In the genomic region with DNA sequence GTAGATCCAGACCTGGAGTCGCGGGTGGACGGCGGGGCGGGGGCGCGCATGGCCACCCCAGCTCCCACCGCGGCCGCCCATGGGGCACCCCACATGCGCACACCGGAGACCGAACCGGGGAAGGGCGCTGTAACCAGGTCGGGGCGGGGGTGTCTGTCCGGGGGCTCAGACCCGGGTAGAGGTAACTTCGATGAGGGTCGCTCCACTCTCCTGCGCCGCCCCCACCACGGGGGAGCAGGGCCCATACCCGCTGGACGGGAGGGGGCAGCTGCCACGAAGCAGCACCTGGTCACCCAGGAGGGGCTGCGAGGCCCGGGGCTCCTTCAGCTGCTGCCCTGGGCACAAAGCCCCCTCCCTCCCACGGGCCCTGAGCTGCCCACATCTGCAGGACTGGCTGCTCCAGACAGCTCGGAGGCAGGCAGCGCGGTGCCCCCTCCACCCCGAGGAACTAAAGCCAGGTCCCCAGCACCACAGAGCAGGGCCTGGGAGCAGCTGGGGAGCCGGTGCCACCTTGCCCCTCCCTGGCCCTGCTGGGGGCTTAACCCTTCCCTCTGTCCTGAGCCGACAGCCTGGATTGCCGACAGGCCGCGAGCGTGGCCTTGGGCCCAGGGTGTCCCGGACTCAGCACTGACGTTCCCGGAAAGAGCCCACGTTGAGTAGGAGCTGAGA, we compare ENCODE assay signal across 10 cellular contexts. TPM values are rescaled to one million over a fixed set of nuclear protein-coding genes. Genes with fewer than 3 reads are reported as not detected.
DNase-seq lines count a peak whose midpoint lies in the region; ATAC-seq, FAIRE-seq and TF ChIP-seq lines count a peak whose summit lies in the region.
"Not testable (repeated sequence)": the region's sequence is repeated elsewhere in the genome, so short reads cannot be mapped to it uniquely, and the experiment has no call there.
"Had no signal": no experiment of that assay in that cellular context is flagged by ENCODE, and none has a peak within 500 bp of the region (broad histone marks: within the 10 kb centered on the region; RNA-seq: fewer than 3 reads in every experiment).

No MANE protein-coding gene starts in this region.

- peak overlapping the region; percentile 59 for H3K27ac Mint-ChIP-seq in activated naive CD4-positive, alpha-beta T cell treated with anti-CD3 and anti-CD28 coated beads, Interleukin-2, amount 50 U/mL, for 24 hours

- H3K4me3 ChIP-seq in GM12864 (ENCODE audit: low read depth, low read length), result peak overlapping the region; percentile 56
- peak overlapping the region; percentile 73 for H3K4me3 ChIP-seq in epithelial cell of esophagus (ENCODE audit: low read length)
- H3K4me3 ChIP-seq in HepG2 (replicated peaks in 1 of 3; ENCODE audit: insufficient read depth in 1 of 3, low read depth in 2 of 3, low read length in 3 of 3), result peak overlapping the region in 2 of 3 experiments; percentile 83 to 85; a peak in 3 of 6 replicates
- not testable (repeated sequence) for H3K4me3 ChIP-seq in trophoblast cell (ENCODE audit: low read depth, low read length)
- H3K4me3 ChIP-seq in tibial nerve, result peak overlapping the region; percentile 40 to 86 (median 74)

- peaks cover 42% of the 10 kb centered on the region for H3K4me1 Mint-ChIP-seq in activated naive CD4-positive, alpha-beta T cell treated with anti-CD3 and anti-CD28 coated beads, Interleukin-2, amount 50 U/mL, for 24 hours

- H3K9me3 Mint-ChIP-seq in activated naive CD4-positive, alpha-beta T cell treated with anti-CD3 and anti-CD28 coated beads, Interleukin-2, amount 50 U/mL, for 24 hours, result not testable (repeated sequence)

- H3K4ac ChIP-seq in trophoblast cell (ENCODE audit: low read depth, low read length), result not testable (repeated sequence)

- peak overlapping the region; percentile 42 for H3K14ac ChIP-seq in trophoblast cell (ENCODE audit: low read length)

- not testable (repeated sequence) for H3K27me3 ChIP-seq in HepG2 (ENCODE audit: control insufficient read depth in 1 of 2, insufficient read depth in 2 of 2, low read length in 2 of 2); trophoblast cell (ENCODE audit: insufficient read depth, low read length); tibial nerve

- TF ChIP-seq POLR2A in HepG2 (IDR thresholded peaks at IDR 0.05; ENCODE audit: insufficient read depth in 1 of 2, low read depth in 2 of 2, low read length in 2 of 2); tibial nerve (IDR thresholded peaks at IDR 0.05): not testable (repeated sequence)

- H3K18ac ChIP-seq in trophoblast cell (ENCODE audit: low read length), result not testable (repeated sequence)

- peak overlapping the region; percentile 81 for H3K4me2 ChIP-seq in HepG2 (ENCODE audit: low read depth, low read length)
- peak overlapping the region; percentile 69 for H3K4me2 ChIP-seq in trophoblast cell (ENCODE audit: low read length)

- H3K9ac ChIP-seq in HepG2 (ENCODE audit: insufficient read depth, low read depth, low read length), result peak overlapping the region; percentile 77
- H3K9ac ChIP-seq in trophoblast cell (ENCODE audit: low read length), result not testable (repeated sequence)

- not testable (repeated sequence) for H4K12ac ChIP-seq in trophoblast cell (ENCODE audit: low read depth, low read length)

- H2BK12ac ChIP-seq in trophoblast cell (ENCODE audit: low read length), result not testable (repeated sequence)

- in situ Hi-C loops in HepG2 (cut with HindIII; ENCODE audit: extremely low pct_ligation_motif_present, low pct_unique_long_range_greater_than_20kb), result not testable (repeated sequence)

- TF ChIP-seq EP300 in HepG2 (IDR thresholded peaks at IDR 0.05; ENCODE audit: low read depth in 2 of 2, low read length in 2 of 2); HepG2 (CRISPR knock-in tag; IDR thresholded peaks at IDR 0.05; ENCODE audit: borderline replicate concordance); tibial nerve (IDR thresholded peaks at IDR 0.05): not testable (repeated sequence)

- H3K27ac ChIP-seq in RWPE1, result peak overlapping the region; percentile 96
- H3K27ac ChIP-seq in HepG2 (ENCODE audit: extremely low read length, insufficient read depth, low read length); trophoblast cell (ENCODE audit: low read depth, low read length): not testable (repeated sequence)
- peak overlapping the region; percentile 88 to 98 (median 91) for H3K27ac ChIP-seq in tibial nerve

- not testable (repeated sequence) for FAIRE-seq in HepG2 (lab: Jason Lieb, UNC)

- POLR2A ChIA-PET in RWPE1 (lab: Yijun Ruan, JAX; ENCODE audit: low non-redundant PET), result not testable (repeated sequence)
- POLR2A ChIA-PET in HepG2 (lab: Yijun Ruan, JAX), result interaction anchor here (1.1 to 1.9 kb wide), 4 partner anchors 10 to 37 kb away, joined by 4 to 11 read pairs (median 6); a partner anchor contains a TSS

- ATAC-seq in HG02798 (IDR thresholded peaks at IDR 0.05; ENCODE audit: poor library complexity, unreplicated experiment) (peak; percentile 14), HepG2 (peak; percentile 59)

- TF ChIP-seq CTCF in GM12864 (IDR thresholded peaks at IDR 0.05; ENCODE audit: low read depth, low read length, missing control alignments); RWPE1 (conservative IDR thresholded peaks at IDR 0.05; ENCODE audit: low read depth); epithelial cell of esophagus (IDR thresholded peaks at IDR 0.05; ENCODE audit: insufficient read depth, low read depth, low read length, missing control alignments); HepG2 (CRISPR knock-in tag; IDR thresholded peaks at IDR 0.05); tibial nerve (IDR thresholded peaks at IDR 0.05): not testable (repeated sequence)

- TF ChIP-seq RAD21 in HepG2 (CRISPR knock-in tag; IDR thresholded peaks at IDR 0.05), result not testable (repeated sequence)

- H3K79me2 ChIP-seq in HepG2 (ENCODE audit: insufficient read depth, low read length); trophoblast cell (ENCODE audit: control insufficient read depth, insufficient read depth, low read length, poor library complexity): not testable (repeated sequence)

- not testable (repeated sequence) for H3K27me3 Mint-ChIP-seq in activated naive CD4-positive, alpha-beta T cell treated with anti-CD3 and anti-CD28 coated beads, Interleukin-2, amount 50 U/mL, for 24 hours

- H3K4me3 Mint-ChIP-seq in activated naive CD4-positive, alpha-beta T cell treated with anti-CD3 and anti-CD28 coated beads, Interleukin-2, amount 50 U/mL, for 24 hours, result peak overlapping the region; percentile 90

- CTCF ChIA-PET in RWPE1 (lab: Yijun Ruan, JAX), result interaction anchor here (0.6 kb wide), 1 partner anchor 14 kb away, joined by 4 read pairs; no protein-coding TSS in a partner anchor
- CTCF ChIA-PET in HepG2 (lab: Yijun Ruan, JAX; ENCODE audit: low intra/inter-chr PET ratio, low total read pairs), result not testable (repeated sequence)

- H3K4me1 ChIP-seq in HepG2 (ENCODE audit: insufficient read depth, low read length), result peaks cover 45% of the 10 kb centered on the region
- peaks cover 13 to 14% of the 10 kb centered on the region in 2 experiments for H3K4me1 ChIP-seq in trophoblast cell (ENCODE audit: control insufficient read depth in 1 of 2, insufficient read depth in 2 of 2, low read length in 2 of 2)
- H3K4me1 ChIP-seq in tibial nerve, result peaks cover 0 to 41% (median 20%) of the 10 kb centered on the region in 4 donors

- H3K79me1 ChIP-seq in trophoblast cell (ENCODE audit: low read length), result not testable (repeated sequence)

- TSS peak; percentile 73 for BruUV-seq in HepG2 (replicated peaks; lab: Mats Ljungman, UMichigan)

- H4K8ac ChIP-seq in trophoblast cell (ENCODE audit: low read depth, low read length), result peak overlapping the region; percentile 43

- not testable (repeated sequence) for H2AK5ac ChIP-seq in trophoblast cell (ENCODE audit: low read length)

- peak overlapping the region; percentile 66 for H4K91ac ChIP-seq in trophoblast cell (ENCODE audit: low read depth, low read length)

- not testable (repeated sequence) for H3K36me3 Mint-ChIP-seq in activated naive CD4-positive, alpha-beta T cell treated with anti-CD3 and anti-CD28 coated beads, Interleukin-2, amount 50 U/mL, for 24 hours

- intact Hi-C loops in HepG2 (cut with micrococcal nuclease; ENCODE audit: unreplicated experiment), result not testable (repeated sequence)

- DNase-seq in GM12864 (ENCODE audit: low read depth); RWPE1 (ENCODE audit: low spot score); epithelial cell of esophagus (ENCODE audit: low read depth); HepG2 (ENCODE audit: low spot score); trophoblast cell; tibial nerve (ENCODE audit: low spot score in 2 of 2): not testable (repeated sequence)

- not testable (repeated sequence) for H4K20me1 ChIP-seq in HepG2 (ENCODE audit: insufficient read depth, low read length)

- not testable (repeated sequence) for H2BK5ac ChIP-seq in trophoblast cell (ENCODE audit: low read depth, low read length, poor library complexity)

- H2BK120ac ChIP-seq in trophoblast cell (ENCODE audit: insufficient read depth, low read length, poor library complexity), result peak overlapping the region; percentile 56

- not testable (repeated sequence) for H2AFZ ChIP-seq in HepG2 (ENCODE audit: low read length); trophoblast cell (ENCODE audit: insufficient read depth, low read length, poor library complexity)

- H3K9me3 ChIP-seq in HepG2 (ENCODE audit: low read length); trophoblast cell (ENCODE audit: insufficient read depth, low read depth, low read length); tibial nerve: not testable (repeated sequence)

- not testable (repeated sequence) for H3K36me3 ChIP-seq in HepG2 (replicated peaks in 1 of 2; ENCODE audit: control insufficient read depth in 1 of 2, insufficient read depth in 2 of 2, low read length in 2 of 2); trophoblast cell (ENCODE audit: control insufficient read depth in 1 of 2, insufficient read depth in 2 of 2, low read length in 2 of 2); tibial nerve

- not testable (repeated sequence) for H3K23ac ChIP-seq in trophoblast cell (ENCODE audit: low read length)

- WGBS in HepG2 (ENCODE audit: low lambda C conversion rate), result no CpG with 5 or more reads among the region's 44 CpGs
- no CpG with 5 or more reads among the region's 44 CpGs for WGBS in trophoblast cell (ENCODE audit: extremely low coverage, insufficient coverage, insufficient read length)
- WGBS in tibial nerve, 2 donors, result 0% methylated on average over 7 of the region's 44 CpGs; no CpG with 5 or more reads in 1 of the 2 donors

RNA-seq across cellular contexts. Expression of a gene that starts 1.7 kb away (rescaled TPM):
- 30.0 and 52.6 TPM in 2 replicates for total RNA-seq in HepG2 (2016; rRNA removed; fragmentation: Illumina TruSeq; extraction: Trizol)
- total RNA-seq in HepG2 (2016; cell fraction: cytosol; rRNA removed; fragmentation: Illumina TruSeq; extraction: Trizol; ENCODE audit: low read depth), result 16.1 and 19.2 TPM in 2 replicates
- total RNA-seq in HepG2 (2016; cell fraction: insoluble cytoplasmic fraction; rRNA removed; fragmentation: Illumina TruSeq; extraction: Trizol), result 27.9 and 45.1 TPM in 2 replicates
- total RNA-seq in HepG2 (2016; cell fraction: membrane; rRNA removed; fragmentation: Illumina TruSeq; extraction: Trizol), result 15.2 and 16.4 TPM in 2 replicates
- 36.7 and 42.1 TPM in 2 replicates for total RNA-seq in HepG2 (2016; cell fraction: nucleus; rRNA removed; fragmentation: Illumina TruSeq; extraction: Trizol)
- 163 and 182 TPM in 2 replicates for polyA plus RNA-seq in HepG2 (2011; rRNA removed)
- 316 and 459 TPM in 2 replicates for polyA plus RNA-seq in HepG2 (2011; cell fraction: cytosol; rRNA removed)
- polyA plus RNA-seq in HepG2 (2011; cell fraction: nucleus; rRNA removed), result 94.3 and 120 TPM in 2 replicates
- 183 and 441 TPM in 2 replicates for polyA plus RNA-seq in HepG2 (2012)
- 87.8 and 96.5 TPM in 2 replicates for polyA plus RNA-seq in HepG2 (2016; cell fraction: cytosol; fragmentation: Illumina TruSeq; extraction: Trizol; ENCODE audit: low read depth)
- polyA plus RNA-seq in HepG2 (2016; cell fraction: insoluble cytoplasmic fraction; fragmentation: Illumina TruSeq; extraction: Trizol; ENCODE audit: low read depth), result 109 and 136 TPM in 2 replicates
- 64.1 and 65.9 TPM in 2 replicates for polyA plus RNA-seq in HepG2 (2016; cell fraction: membrane; fragmentation: Illumina TruSeq; extraction: Trizol; ENCODE audit: low read depth)
- polyA plus RNA-seq in HepG2 (2016; cell fraction: nucleus; fragmentation: Illumina TruSeq; extraction: Trizol; ENCODE audit: insufficient read depth, low read depth), result 219 and 229 TPM in 2 replicates
- 405 and 668 TPM in 2 replicates for polyA minus RNA-seq in HepG2 (2011; rRNA and poly(A)+ RNA removed; ENCODE audit: low replicate concordance)
- 180 and 184 TPM in 2 replicates for polyA minus RNA-seq in HepG2 (2011; cell fraction: cytosol; rRNA and poly(A)+ RNA removed)
- polyA minus RNA-seq in HepG2 (2011; cell fraction: nucleus; rRNA and poly(A)+ RNA removed), result 31.3 and 46.7 TPM in 2 replicates
- 267 and 298 TPM in 2 replicates for polyA plus RNA-seq in trophoblast cell (2013)
- 100 to 1,000 TPM; 258 to 816 (median 325) TPM for total RNA-seq in tibial nerve

RNA-seq across cellular contexts. Expression of a gene that starts 5.1 kb away (rescaled TPM):
- 0.38 TPM in 1 of 2 replicates, not detected in the other for total RNA-seq in HepG2 (2016; rRNA removed; fragmentation: Illumina TruSeq; extraction: Trizol)
- total RNA-seq in HepG2 (2016; cell fraction: cytosol; rRNA removed; fragmentation: Illumina TruSeq; extraction: Trizol; ENCODE audit: low read depth), result not detected in 2 replicates
- total RNA-seq in HepG2 (2016; cell fraction: insoluble cytoplasmic fraction; rRNA removed; fragmentation: Illumina TruSeq; extraction: Trizol), result 0.24 TPM in 1 of 2 replicates, not detected in the other
- total RNA-seq in HepG2 (2016; cell fraction: membrane; rRNA removed; fragmentation: Illumina TruSeq; extraction: Trizol), result 0.34 TPM in 1 of 2 replicates, not detected in the other
- not detected in 2 replicates for total RNA-seq in HepG2 (2016; cell fraction: nucleus; rRNA removed; fragmentation: Illumina TruSeq; extraction: Trizol)
- polyA plus RNA-seq in HepG2 (2011; rRNA removed), result 11.1 and 18.7 TPM in 2 replicates
- polyA plus RNA-seq in HepG2 (2011; cell fraction: cytosol; rRNA removed), result 15.6 and 17.2 TPM in 2 replicates
- polyA plus RNA-seq in HepG2 (2011; cell fraction: nucleus; rRNA removed), result 4.5 and 6.7 TPM in 2 replicates
- polyA plus RNA-seq in HepG2 (2012), result 5.0 and 18.1 TPM in 2 replicates
- 0.40 and 0.62 TPM in 2 replicates for polyA plus RNA-seq in HepG2 (2016; cell fraction: cytosol; fragmentation: Illumina TruSeq; extraction: Trizol; ENCODE audit: low read depth)
- not detected in 2 replicates for polyA plus RNA-seq in HepG2 (2016; cell fraction: insoluble cytoplasmic fraction; fragmentation: Illumina TruSeq; extraction: Trizol; ENCODE audit: low read depth)
- polyA plus RNA-seq in HepG2 (2016; cell fraction: membrane; fragmentation: Illumina TruSeq; extraction: Trizol; ENCODE audit: low read depth), result 0.41 TPM in 1 of 2 replicates, not detected in the other
- polyA plus RNA-seq in HepG2 (2016; cell fraction: nucleus; fragmentation: Illumina TruSeq; extraction: Trizol; ENCODE audit: insufficient read depth, low read depth), result 0.85 and 1.3 TPM in 2 replicates
- polyA minus RNA-seq in HepG2 (2011; rRNA and poly(A)+ RNA removed; ENCODE audit: low replicate concordance), result 15.4 and 536 TPM in 2 replicates
- 4.5 and 5.8 TPM in 2 replicates for polyA minus RNA-seq in HepG2 (2011; cell fraction: cytosol; rRNA and poly(A)+ RNA removed)
- 1.5 and 2.7 TPM in 2 replicates for polyA minus RNA-seq in HepG2 (2011; cell fraction: nucleus; rRNA and poly(A)+ RNA removed)
- polyA plus RNA-seq in trophoblast cell (2013), result 84.5 and 88.4 TPM in 2 replicates
- 100 to 1,000 TPM; 216 to 431 (median 256) TPM for total RNA-seq in tibial nerve

RNA-seq across cellular contexts. Expression of a gene that starts 11.3 kb away (rescaled TPM):
- total RNA-seq in HepG2 (2016; rRNA removed; fragmentation: Illumina TruSeq; extraction: Trizol), result 10.4 and 13.8 TPM in 2 replicates
- 4.6 and 5.5 TPM in 2 replicates for total RNA-seq in HepG2 (2016; cell fraction: cytosol; rRNA removed; fragmentation: Illumina TruSeq; extraction: Trizol; ENCODE audit: low read depth)
- 11.6 and 12.1 TPM in 2 replicates for total RNA-seq in HepG2 (2016; cell fraction: insoluble cytoplasmic fraction; rRNA removed; fragmentation: Illumina TruSeq; extraction: Trizol)
- total RNA-seq in HepG2 (2016; cell fraction: membrane; rRNA removed; fragmentation: Illumina TruSeq; extraction: Trizol), result 5.2 and 7.6 TPM in 2 replicates
- total RNA-seq in HepG2 (2016; cell fraction: nucleus; rRNA removed; fragmentation: Illumina TruSeq; extraction: Trizol), result 6.0 and 9.0 TPM in 2 replicates
- 267 and 289 TPM in 2 replicates for polyA plus RNA-seq in HepG2 (2011; rRNA removed)
- 371 and 454 TPM in 2 replicates for polyA plus RNA-seq in HepG2 (2011; cell fraction: cytosol; rRNA removed)
- 88.0 and 115 TPM in 2 replicates for polyA plus RNA-seq in HepG2 (2011; cell fraction: nucleus; rRNA removed)
- 111 and 258 TPM in 2 replicates for polyA plus RNA-seq in HepG2 (2012)
- 23.4 and 27.5 TPM in 2 replicates for polyA plus RNA-seq in HepG2 (2016; cell fraction: cytosol; fragmentation: Illumina TruSeq; extraction: Trizol; ENCODE audit: low read depth)
- 52.2 and 56.6 TPM in 2 replicates for polyA plus RNA-seq in HepG2 (2016; cell fraction: insoluble cytoplasmic fraction; fragmentation: Illumina TruSeq; extraction: Trizol; ENCODE audit: low read depth)
- 26.5 and 30.4 TPM in 2 replicates for polyA plus RNA-seq in HepG2 (2016; cell fraction: membrane; fragmentation: Illumina TruSeq; extraction: Trizol; ENCODE audit: low read depth)
- 46.2 and 58.7 TPM in 2 replicates for polyA plus RNA-seq in HepG2 (2016; cell fraction: nucleus; fragmentation: Illumina TruSeq; extraction: Trizol; ENCODE audit: insufficient read depth, low read depth)
- 409 and 521 TPM in 2 replicates for polyA minus RNA-seq in HepG2 (2011; rRNA and poly(A)+ RNA removed; ENCODE audit: low replicate concordance)
- 52.0 and 52.6 TPM in 2 replicates for polyA minus RNA-seq in HepG2 (2011; cell fraction: cytosol; rRNA and poly(A)+ RNA removed)
- 21.9 and 27.4 TPM in 2 replicates for polyA minus RNA-seq in HepG2 (2011; cell fraction: nucleus; rRNA and poly(A)+ RNA removed)
- polyA plus RNA-seq in trophoblast cell (2013), result 165 and 166 TPM in 2 replicates
- total RNA-seq in tibial nerve, result 100 to 1,000 TPM; 258 to 624 (median 292) TPM

RNA-seq across cellular contexts. Expression of a gene that starts 19.6 kb away (rescaled TPM):
- not detected in 2 replicates for total RNA-seq in HepG2 (2016; rRNA removed; fragmentation: Illumina TruSeq; extraction: Trizol)
- total RNA-seq in HepG2 (2016; cell fraction: cytosol; rRNA removed; fragmentation: Illumina TruSeq; extraction: Trizol; ENCODE audit: low read depth), result not detected in 2 replicates
- not detected in 2 replicates for total RNA-seq in HepG2 (2016; cell fraction: insoluble cytoplasmic fraction; rRNA removed; fragmentation: Illumina TruSeq; extraction: Trizol)
- not detected in 2 replicates for total RNA-seq in HepG2 (2016; cell fraction: membrane; rRNA removed; fragmentation: Illumina TruSeq; extraction: Trizol)
- total RNA-seq in HepG2 (2016; cell fraction: nucleus; rRNA removed; fragmentation: Illumina TruSeq; extraction: Trizol), result not detected in 2 replicates
- not detected in 2 replicates for polyA plus RNA-seq in HepG2 (2011; rRNA removed)
- not detected in 2 replicates for polyA plus RNA-seq in HepG2 (2011; cell fraction: cytosol; rRNA removed)
- polyA plus RNA-seq in HepG2 (2011; cell fraction: nucleus; rRNA removed), result not detected in 2 replicates
- polyA plus RNA-seq in HepG2 (2012), result not detected in 2 replicates
- not detected in 2 replicates for polyA plus RNA-seq in HepG2 (2016; cell fraction: cytosol; fragmentation: Illumina TruSeq; extraction: Trizol; ENCODE audit: low read depth)
- polyA plus RNA-seq in HepG2 (2016; cell fraction: insoluble cytoplasmic fraction; fragmentation: Illumina TruSeq; extraction: Trizol; ENCODE audit: low read depth), result not detected in 2 replicates
- polyA plus RNA-seq in HepG2 (2016; cell fraction: membrane; fragmentation: Illumina TruSeq; extraction: Trizol; ENCODE audit: low read depth), result not detected in 2 replicates
- polyA plus RNA-seq in HepG2 (2016; cell fraction: nucleus; fragmentation: Illumina TruSeq; extraction: Trizol; ENCODE audit: insufficient read depth, low read depth), result not detected in 2 replicates
- polyA minus RNA-seq in HepG2 (2011; rRNA and poly(A)+ RNA removed; ENCODE audit: low replicate concordance), result not detected in 2 replicates
- not detected in 2 replicates for polyA minus RNA-seq in HepG2 (2011; cell fraction: cytosol; rRNA and poly(A)+ RNA removed)
- not detected in 2 replicates for polyA minus RNA-seq in HepG2 (2011; cell fraction: nucleus; rRNA and poly(A)+ RNA removed)
- not detected in 2 replicates for polyA plus RNA-seq in trophoblast cell (2013)
- total RNA-seq in tibial nerve, result not detected
- total RNA-seq: H4, mucosa of gallbladder had no signal

RNA-seq across cellular contexts. Expression of a gene that starts 30.0 kb away (rescaled TPM):
- total RNA-seq in HepG2 (2016; rRNA removed; fragmentation: Illumina TruSeq; extraction: Trizol) (1.5 and 5.9 TPM in 2 replicates), tibial nerve (100 to 1,000 TPM in 1 of 4 donors, 10 to 100 TPM in 3; 43.7 to 166 (median 55.6) TPM)
- 0.51 and 0.79 TPM in 2 replicates for total RNA-seq in HepG2 (2016; cell fraction: cytosol; rRNA removed; fragmentation: Illumina TruSeq; extraction: Trizol; ENCODE audit: low read depth)
- total RNA-seq in HepG2 (2016; cell fraction: insoluble cytoplasmic fraction; rRNA removed; fragmentation: Illumina TruSeq; extraction: Trizol), result 1.7 and 6.0 TPM in 2 replicates
- 0.96 and 1.2 TPM in 2 replicates for total RNA-seq in HepG2 (2016; cell fraction: membrane; rRNA removed; fragmentation: Illumina TruSeq; extraction: Trizol)
- 6.6 and 7.9 TPM in 2 replicates for total RNA-seq in HepG2 (2016; cell fraction: nucleus; rRNA removed; fragmentation: Illumina TruSeq; extraction: Trizol)
- polyA plus RNA-seq in HepG2 (2011; rRNA removed), result 14.8 and 17.4 TPM in 2 replicates
- 2.8 and 4.0 TPM in 2 replicates for polyA plus RNA-seq in HepG2 (2011; cell fraction: cytosol; rRNA removed)
- 254 and 355 TPM in 2 replicates for polyA plus RNA-seq in HepG2 (2011; cell fraction: nucleus; rRNA removed)
- polyA plus RNA-seq in HepG2 (2012), result 11.4 and 16.7 TPM in 2 replicates
- 0.29 and 0.37 TPM in 2 replicates for polyA plus RNA-seq in HepG2 (2016; cell fraction: cytosol; fragmentation: Illumina TruSeq; extraction: Trizol; ENCODE audit: low read depth)
- 1.6 and 2.4 TPM in 2 replicates for polyA plus RNA-seq in HepG2 (2016; cell fraction: insoluble cytoplasmic fraction; fragmentation: Illumina TruSeq; extraction: Trizol; ENCODE audit: low read depth)
- polyA plus RNA-seq in HepG2 (2016; cell fraction: membrane; fragmentation: Illumina TruSeq; extraction: Trizol; ENCODE audit: low read depth), result 0.88 and 1.1 TPM in 2 replicates
- polyA plus RNA-seq in HepG2 (2016; cell fraction: nucleus; fragmentation: Illumina TruSeq; extraction: Trizol; ENCODE audit: insufficient read depth, low read depth), result 30.4 and 30.9 TPM in 2 replicates
- 2.9 and 7.7 TPM in 2 replicates for polyA minus RNA-seq in HepG2 (2011; rRNA and poly(A)+ RNA removed; ENCODE audit: low replicate concordance)
- polyA minus RNA-seq in HepG2 (2011; cell fraction: cytosol; rRNA and poly(A)+ RNA removed), result 1.9 and 2.7 TPM in 2 replicates
- 13.7 and 13.8 TPM in 2 replicates for polyA minus RNA-seq in HepG2 (2011; cell fraction: nucleus; rRNA and poly(A)+ RNA removed)
- 35.5 and 36.9 TPM in 2 replicates for polyA plus RNA-seq in trophoblast cell (2013)

Comparison
In these comparisons a context has a peak if more than half of its experiments do, and no peak if none do; other contexts are left out.
1. RNA of a gene that starts 5.1 kb away (total RNA-seq): 216 to 431 TPM in tibial nerve; 0.24 to 0.38 TPM in HepG2; every median in the first group is over 100 times any median in the second.
2. RNA of a gene that starts 11.3 kb away (total RNA-seq): 258 to 624 TPM in tibial nerve; 4.6 to 13.8 TPM in HepG2; every median in the first group is over 10 times any median in the second.